Comparison of ENCODE assay signal across 9 cellular contexts in the genomic region with DNA sequence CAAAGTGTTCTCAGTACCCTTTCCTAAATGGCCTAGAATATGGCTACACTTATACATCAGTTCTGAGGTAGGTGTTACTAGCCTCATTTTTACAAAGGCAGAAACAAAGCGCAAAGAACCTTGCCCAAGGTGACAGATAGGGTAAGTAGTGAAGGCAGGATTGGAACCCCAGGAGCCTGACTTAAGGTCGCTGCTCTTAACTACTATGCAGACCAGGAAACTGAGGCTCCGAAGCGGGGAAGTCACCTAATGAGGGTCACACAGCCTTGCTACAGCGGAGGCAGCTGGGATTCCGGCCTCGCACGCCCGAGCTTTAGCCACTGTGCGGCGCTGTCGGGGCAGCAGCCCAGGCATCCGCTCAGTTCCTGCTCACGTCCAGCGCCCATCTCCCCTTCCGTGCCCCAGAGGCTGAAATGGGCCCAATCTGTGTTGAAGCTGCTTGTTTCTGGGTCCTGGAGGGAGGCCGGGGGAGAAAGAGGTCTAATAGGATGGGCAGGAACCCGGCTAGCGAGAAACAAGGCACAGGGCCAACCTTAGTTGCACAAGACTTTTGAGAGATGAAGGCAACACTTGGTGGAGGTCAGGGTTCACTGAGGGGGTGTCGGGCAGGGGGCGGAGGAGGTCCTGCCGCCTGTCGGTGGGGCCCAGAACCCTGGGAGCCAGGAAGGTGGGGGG. TPM values are rescaled to one million over a fixed set of nuclear protein-coding genes. Genes with fewer than 3 reads are reported as not detected.
A peak's percentile ranks its signal among the peaks of the same experiment; 100 is the strongest.
DNase-seq lines count a peak whose midpoint lies in the region; ATAC-seq, FAIRE-seq and TF ChIP-seq lines count a peak whose summit lies in the region.
"Had no signal": no experiment of that assay in that cellular context is flagged by ENCODE, and none has a peak within 500 bp of the region (broad histone marks: within the 10 kb centered on the region; RNA-seq: fewer than 3 reads in every experiment).

No MANE protein-coding gene starts in this region.

- FAIRE-seq in endothelial cell of umbilical vein (lab: Jason Lieb, UNC): peak; percentile 88
- FAIRE-seq: endometrium had no signal

- H3K36me3 ChIP-seq in endothelial cell of umbilical vein (ENCODE audit: control insufficient read depth in 2 of 2, extremely low read depth in 1 of 2, insufficient read depth in 2 of 2, low read length in 2 of 2) (no peaks in the 10 kb centered on the region), muscle layer of colon (ENCODE audit: insufficient read depth, low read length) (no peaks in the 10 kb centered on the region)

- H3K27ac ChIP-seq in endothelial cell of umbilical vein (ENCODE audit: insufficient read depth, low read depth, low read length) (no peak overlapping the region), muscle layer of colon (ENCODE audit: low read depth, low read length) (no peak overlapping the region)

- dilution Hi-C loops in endothelial cell of umbilical vein (cut with MboI; ENCODE audit: extremely low pct_ligation_motif_present, low sequenced_read_pairs): no loop called here

- intact Hi-C loops in endothelial cell of umbilical vein (cut with micrococcal nuclease): loop anchor here (1.0 to 2.0 kb wide), 5 partner anchors 96 to 290 kb away; partner anchors contain the start of gene STIL

- peak; percentile 50 for ATAC-seq in GM19351 (IDR thresholded peaks at IDR 0.05; ENCODE audit: unreplicated experiment)
- ATAC-seq in HG03469 (IDR thresholded peaks at IDR 0.05; ENCODE audit: unreplicated experiment): peak; percentile 36

- H2AFZ ChIP-seq in endothelial cell of umbilical vein (ENCODE audit: low read depth, low read length): peak overlapping the region; percentile 97

- POLR2A ChIA-PET in endothelial cell of umbilical vein (lab: Charles Lee): interaction anchor here (1.0 kb wide), 1 partner anchor 290 kb away, joined by 3 read pairs; no protein-coding TSS in a partner anchor

- no peaks in the 10 kb centered on the region for H4K20me1 ChIP-seq in endothelial cell of umbilical vein (replicated peaks; ENCODE audit: control insufficient read depth, extremely low read depth, insufficient read depth, low read length)

- H3K4me3 ChIP-seq in endothelial cell of umbilical vein (replicated peaks in 1 of 3; ENCODE audit: insufficient read depth in 1 of 3, low read depth in 1 of 3, low read length in 3 of 3) (peak overlapping the region; percentile 55 to 71 (median 57)), muscle layer of colon (ENCODE audit: low read depth in 1 of 2, low read length in 2 of 2) (peak overlapping the region; percentile 47 to 58)

- H3K27me3 ChIP-seq in endothelial cell of umbilical vein (ENCODE audit: control insufficient read depth in 2 of 2, insufficient read depth in 2 of 2, low read length in 2 of 2) (peaks cover 31 to 49% of the 10 kb centered on the region in 2 experiments), muscle layer of colon (ENCODE audit: control insufficient read depth in 1 of 2, insufficient read depth in 2 of 2, low read length in 2 of 2) (peaks cover 60 to 96% of the 10 kb centered on the region in 2 donors)

- peak; percentile 4 for TF ChIP-seq POLR2A in endothelial cell of umbilical vein (IDR thresholded peaks at IDR 0.05; ENCODE audit: low read depth, low read length)

- H3K9ac ChIP-seq in endothelial cell of umbilical vein (replicated peaks; ENCODE audit: extremely low read depth, insufficient read depth, low read length) (peak overlapping the region; percentile 49), muscle layer of colon (ENCODE audit: low read length) (no peak overlapping the region)

- H3K9me1 ChIP-seq in endothelial cell of umbilical vein (replicated peaks; ENCODE audit: control insufficient read depth, extremely low read depth, insufficient read depth, low read length): no peaks in the 10 kb centered on the region

- CTCF ChIA-PET in endothelial cell of umbilical vein (lab: Charles Lee): interaction anchor here (0.5 to 12.3 kb wide), 29 partner anchors 13 to 559 kb away, joined by 3 to 691 read pairs (median 5); no protein-coding TSS in a partner anchor

- TF ChIP-seq CTCF in endothelial cell of umbilical vein (IDR thresholded peaks at IDR 0.05; ENCODE audit: extremely low read depth in 1 of 2, insufficient read depth in 1 of 2, low read depth in 1 of 2, low read length in 2 of 2): peak; percentile 98 to 100

- DNase-seq in C1 segment of cervical spinal cord (lab: John Stamatoyannopoulos, UW): peak in 8 of 14 donors; percentile 3 to 48 (median 23)
- DNase-seq in NCI-H82 treated with DMSO at 0.1 percent for 48 hours (lab: John Stamatoyannopoulos, UW; ENCODE audit: unreplicated experiment): peak; percentile 15
- peak; percentile 23 to 62 for DNase-seq in activated CD8-positive, alpha-beta memory T cell treated with anti-CD3 and anti-CD28 coated beads for 1 hour (ENCODE audit: extremely low read depth in 1 of 2, low read depth in 1 of 2)
- peak; percentile 77 for DNase-seq in endothelial cell of umbilical vein (ENCODE audit: low read depth, low spot score)
- peak; percentile 60 for DNase-seq in stimulated activated CD8-positive, alpha-beta memory T cell treated with anti-CD3 and anti-CD28 coated beads, Interleukin-7, amount 100 ng/mL, for 24 hours (ENCODE audit: low read depth)

- no peaks in the 10 kb centered on the region for H3K9me3 ChIP-seq in endothelial cell of umbilical vein (replicated peaks; ENCODE audit: control insufficient read depth, insufficient read depth, low read length)
- H3K9me3 ChIP-seq in muscle layer of colon (ENCODE audit: low read length): no peaks in the 10 kb centered on the region

- peak overlapping the region; percentile 67 for H3K4me2 ChIP-seq in endothelial cell of umbilical vein (ENCODE audit: insufficient read depth, low read length)

- H3K4me1 ChIP-seq in endothelial cell of umbilical vein (ENCODE audit: control insufficient read depth, extremely low read depth, insufficient read depth, low read length) (peaks cover 24% of the 10 kb centered on the region), muscle layer of colon (ENCODE audit: insufficient read depth, low read length) (peaks cover 40% of the 10 kb centered on the region)

- BruUV-seq in endothelial cell of umbilical vein (replicated peaks; lab: Mats Ljungman, UMichigan): TSS peak; percentile 29

- H3K79me2 ChIP-seq in endothelial cell of umbilical vein (ENCODE audit: control insufficient read depth, insufficient read depth, low read length): no peaks in the 10 kb centered on the region

TF ChIP-seq in endothelial cell of umbilical vein, 7 proteins besides CTCF, POLR2A, EP300 and RAD21:
- peak; percentile 13 for TF ChIP-seq EZH2 (IDR thresholded peaks at IDR 0.05; ENCODE audit: borderline replicate concordance, low read depth, low read length, severe bottlenecking)
- TF ChIP-seq MAX (IDR thresholded peaks at IDR 0.05; ENCODE audit: insufficient read depth, insufficient read length): no peak

RNA-seq across cellular contexts. Expression of gene FOXD2, which starts 1.4 kb away (rescaled TPM):
- 0.07 and 0.09 TPM in 2 replicates for total RNA-seq in endothelial cell of umbilical vein
- 0.01 and 0.03 TPM in 2 replicates for polyA plus RNA-seq in endothelial cell of umbilical vein
- 0.01 TPM in 1 of 2 replicates, not detected in the other for polyA plus RNA-seq in endothelial cell of umbilical vein (2011; cell fraction: cytosol; rRNA removed)
- polyA plus RNA-seq in endothelial cell of umbilical vein (2011; cell fraction: nucleus; rRNA removed): not detected in 2 replicates
- polyA plus RNA-seq in endothelial cell of umbilical vein (2012): 0.04 and 0.16 TPM in 2 replicates
- polyA minus RNA-seq in endothelial cell of umbilical vein: 0.06 TPM in 1 of 2 replicates, not detected in the other
- polyA minus RNA-seq in endothelial cell of umbilical vein (2011; cell fraction: cytosol; rRNA and poly(A)+ RNA removed): 0.51 TPM
- 0.10 TPM in 2 replicates for polyA minus RNA-seq in endothelial cell of umbilical vein (2011; cell fraction: nucleus; rRNA and poly(A)+ RNA removed)

RNA-seq across cellular contexts. Expression of gene FOXE3, which starts 20.4 kb away (rescaled TPM):
- not detected in 2 replicates for total RNA-seq in endothelial cell of umbilical vein
- polyA plus RNA-seq in endothelial cell of umbilical vein: 0.06 TPM in 1 of 2 replicates, not detected in the other
- not detected in 2 replicates for polyA plus RNA-seq in endothelial cell of umbilical vein (2011; cell fraction: cytosol; rRNA removed)
- polyA plus RNA-seq in endothelial cell of umbilical vein (2011; cell fraction: nucleus; rRNA removed): not detected in 2 replicates
- not detected in 2 replicates for polyA plus RNA-seq in endothelial cell of umbilical vein (2012)
- not detected in 2 replicates for polyA minus RNA-seq in endothelial cell of umbilical vein
- polyA minus RNA-seq in endothelial cell of umbilical vein (2011; cell fraction: cytosol; rRNA and poly(A)+ RNA removed): not detected
- polyA minus RNA-seq in endothelial cell of umbilical vein (2011; cell fraction: nucleus; rRNA and poly(A)+ RNA removed): not detected in 2 replicates

Comparison
In these comparisons a context has a peak if more than half of its experiments do, and no peak if none do; other contexts are left out.
1. DNase-seq: peak in every context shown above with its lines; median percentile 77 in endothelial cell of umbilical vein; 60 in stimulated activated CD8-positive, alpha-beta memory T cell treated with anti-CD3 and anti-CD28 coated beads, Interleukin-7, amount 100 ng/mL, for 24 hours; 42 in activated CD8-positive, alpha-beta memory T cell treated with anti-CD3 and anti-CD28 coated beads for 1 hour; 23 in C1 segment of cervical spinal cord; 15 in NCI-H82 treated with DMSO at 0.1 percent for 48 hours.